1 cellular context compared by ENCODE assay signal in genomic region chr17:32927201-32927723, GRCh38.
A peak's percentile ranks its signal among the peaks of the same experiment; 100 is the strongest.
TF ChIP-seq lines count a peak whose summit lies in the region.

No MANE protein-coding gene starts in this region.

TF ChIP-seq in HepG2, 621 proteins besides CTCF, POLR2A, EP300 and RAD21 (continued from another document and continues in another):
- TF ChIP-seq HMGXB3 (CRISPR knock-in tag; IDR thresholded peaks at IDR 0.05; ENCODE audit: borderline replicate concordance), result peak; percentile 68
- no peak for TF ChIP-seq NKX3-1 (CRISPR knock-in tag; IDR thresholded peaks at IDR 0.05)
- TF ChIP-seq SNAI1 (CRISPR knock-in tag; IDR thresholded peaks at IDR 0.05; ENCODE audit: borderline replicate concordance), result no peak
- TF ChIP-seq KAT2B (IDR thresholded peaks at IDR 0.05; ENCODE audit: borderline replicate concordance, low read depth, low read length), result no peak
- no peak for TF ChIP-seq ZNF138 (CRISPR knock-in tag; IDR thresholded peaks at IDR 0.05; ENCODE audit: low read depth)
- TF ChIP-seq ZNF670 (CRISPR knock-in tag; IDR thresholded peaks at IDR 0.05; ENCODE audit: borderline replicate concordance), result no peak
- no peak for TF ChIP-seq ZNF766 (CRISPR knock-in tag; IDR thresholded peaks at IDR 0.05; ENCODE audit: borderline replicate concordance)
- TF ChIP-seq TRIM22 (IDR thresholded peaks at IDR 0.05), result no peak
- TF ChIP-seq ARNTL (CRISPR knock-in tag; IDR thresholded peaks at IDR 0.05), result no peak
- no peak for TF ChIP-seq ZBTB40 (IDR thresholded peaks at IDR 0.05)
- no peak for TF ChIP-seq ZBTB40 (CRISPR knock-in tag; IDR thresholded peaks at IDR 0.05)
- no peak for TF ChIP-seq FOXM1 (CRISPR knock-in tag; IDR thresholded peaks at IDR 0.05)
- no peak for TF ChIP-seq ATF7 (IDR thresholded peaks at IDR 0.05)
- TF ChIP-seq ATF7 (CRISPR knock-in tag; IDR thresholded peaks at IDR 0.05), result no peak
- no peak for TF ChIP-seq ZFP91 (CRISPR knock-in tag; IDR thresholded peaks at IDR 0.05; ENCODE audit: borderline replicate concordance)
- TF ChIP-seq ZBTB26 (CRISPR knock-in tag; IDR thresholded peaks at IDR 0.05; ENCODE audit: borderline replicate concordance), result peak; percentile 96
- no peak for TF ChIP-seq PCBP2 (optimal IDR thresholded peaks at IDR 0.05; ENCODE audit: low read depth, low read length, poor library complexity, severe bottlenecking)
- TF ChIP-seq ELF4 (CRISPR knock-in tag; IDR thresholded peaks at IDR 0.05; ENCODE audit: borderline replicate concordance), result no peak
- no peak for TF ChIP-seq ZNF20 (CRISPR knock-in tag; IDR thresholded peaks at IDR 0.05)
- no peak for TF ChIP-seq GABPA (IDR thresholded peaks at IDR 0.05; ENCODE audit: low read depth, low read length)
- TF ChIP-seq GABPA (CRISPR knock-in tag; IDR thresholded peaks at IDR 0.05; ENCODE audit: low read depth), result no peak
- TF ChIP-seq HDAC1 (CRISPR knock-in tag; IDR thresholded peaks at IDR 0.05), result peak; percentile 79
- TF ChIP-seq MYNN (CRISPR knock-in tag; IDR thresholded peaks at IDR 0.05; ENCODE audit: low read depth), result no peak
- no peak for TF ChIP-seq ZNF615 (CRISPR knock-in tag; IDR thresholded peaks at IDR 0.05; ENCODE audit: borderline replicate concordance)
- TF ChIP-seq MIER3 (CRISPR knock-in tag; IDR thresholded peaks at IDR 0.05; ENCODE audit: borderline replicate concordance), result no peak
- TF ChIP-seq ZNF850 (CRISPR knock-in tag; conservative IDR thresholded peaks at IDR 0.05), result no peak
- no peak for TF ChIP-seq SATB2 (CRISPR knock-in tag; IDR thresholded peaks at IDR 0.05)
- no peak for TF ChIP-seq JUNB (CRISPR knock-in tag; IDR thresholded peaks at IDR 0.05; ENCODE audit: borderline replicate concordance)
- TF ChIP-seq ZNF343 (CRISPR knock-in tag; IDR thresholded peaks at IDR 0.05), result no peak
- no peak for TF ChIP-seq IKZF4 (CRISPR knock-in tag; IDR thresholded peaks at IDR 0.05; ENCODE audit: borderline replicate concordance, low read depth, not compliant biosample characterization)
- no peak for TF ChIP-seq E2F2 (CRISPR knock-in tag; IDR thresholded peaks at IDR 0.05; ENCODE audit: borderline replicate concordance)
- TF ChIP-seq HNF1A (IDR thresholded peaks at IDR 0.05; ENCODE audit: low read depth), result no peak
- TF ChIP-seq HNF1A (CRISPR knock-in tag; IDR thresholded peaks at IDR 0.05; ENCODE audit: borderline replicate concordance), result no peak
- TF ChIP-seq MIXL1 (CRISPR knock-in tag; IDR thresholded peaks at IDR 0.05), result peak; percentile 32; the same call in 1 of the 2 replicates
- TF ChIP-seq CENPX (CRISPR knock-in tag; IDR thresholded peaks at IDR 0.05), result no peak
- no peak; the same call in 1 of the 2 replicates for TF ChIP-seq GZF1 (CRISPR knock-in tag; IDR thresholded peaks at IDR 0.05)
